In genomic region chr5:116598871-116599270, GRCh38 we compare ENCODE assay signal across 8 cellular contexts.
"Had no signal": no experiment of that assay in that cellular context is flagged by ENCODE, and none has a peak within 500 bp of the region (broad histone marks: within the 10 kb centered on the region; RNA-seq: fewer than 3 reads in every experiment).

No MANE protein-coding gene starts in this region.

- H3K4me1 ChIP-seq: HAP-1 had no signal

- ATAC-seq: HCT116, HepG2 had no signal

- H3K36me3 ChIP-seq: HAP-1 had no signal

- H3K9ac ChIP-seq: GM23248 had no signal

- H3K27ac ChIP-seq: GM23248, HL-60 had no signal

- H2AFZ ChIP-seq: GM23248 had no signal

- H3K9me3 ChIP-seq: HAP-1 had no signal

- DNase-seq: GM23248, GOT3, H7, HFFc6 had no signal

- H3K4me3 ChIP-seq: GM23248, HAP-1 had no signal
